Comparison of ENCODE assay signal across 11 cellular contexts in genomic region chr3:196721097-196721496, GRCh38.
"Had no signal": no experiment of that assay in that cellular context is flagged by ENCODE, and none has a peak within 500 bp of the region (broad histone marks: within the 10 kb centered on the region; RNA-seq: fewer than 3 reads in every experiment).

No MANE protein-coding gene starts in this region.

- DNase-seq: GM23248, GOT3, H7, H9, HCEC 1CT, HFFc6 had no signal

- H3K4me3 ChIP-seq: GM23248, GM23338, HAP-1 had no signal

- H3K9ac ChIP-seq: GM23248 had no signal

- H3K4me2 ChIP-seq: GM23338 had no signal

- H3K9me3 Mint-ChIP-seq: GM23338 had no signal

- ATAC-seq: GM23338, HCT116 had no signal

- H3K4me3 Mint-ChIP-seq: GM23338, H9, HFFc6 had no signal

- H2AFZ ChIP-seq: GM23248, GM23338 had no signal

- FAIRE-seq: H1, H54 had no signal

- H3K27ac Mint-ChIP-seq: GM23338, H9, HFFc6 had no signal

- H3K4me1 Mint-ChIP-seq: GM23338, H9 had no signal

- H3K27ac ChIP-seq: GM23248 had no signal

- H3K4me1 ChIP-seq: HAP-1 had no signal
